10 cellular contexts compared by ENCODE assay signal in genomic region chr21:37208741-37209225, GRCh38. TPM values are rescaled to one million over a fixed set of nuclear protein-coding genes. Genes with fewer than 3 reads are reported as not detected.
DNase-seq lines count a peak whose midpoint lies in the region; ATAC-seq and TF ChIP-seq lines count a peak whose summit lies in the region.
"Had no signal": no experiment of that assay in that cellular context is flagged by ENCODE, and none has a peak within 500 bp of the region (broad histone marks: within the 10 kb centered on the region; RNA-seq: fewer than 3 reads in every experiment).

No MANE protein-coding gene starts in this region.

- DNase-seq in NCI-H2227 (lab: John Stamatoyannopoulos, UW; ENCODE audit: unreplicated experiment) = peak; percentile 17
- no peak for DNase-seq in NCI-H2227 treated with DMSO at 0.1 percent for 48 hours (lab: John Stamatoyannopoulos, UW)
- DNase-seq in stimulated activated naive B cell treated with anti-CD40 and anti-IgM and Interleukin-4, amounts not matched to agents 10 μg/mL and 1 μg/mL and 100 μg/mL, for 72 hours = peak; percentile 32
- no peak for DNase-seq in H7
- DNase-seq in NCI-H1694 treated with DMSO at 0.1 percent for 48 hours (lab: John Stamatoyannopoulos, UW) = no peak
- no peak for DNase-seq in sigmoid colon
- DNase-seq: activated naive CD4-positive, alpha-beta T cell treated with anti-CD3 and anti-CD28 coated beads, Interleukin-2, amount 50 U/mL, for 16 hours had no signal

- ATAC-seq in HG02981 (IDR thresholded peaks at IDR 0.05; ENCODE audit: unreplicated experiment) = peak; percentile 31
- ATAC-seq in stimulated activated naive B cell treated with anti-CD40 and anti-IgM and Interleukin-4, amounts not matched to agents 10 μg/mL and 1 μg/mL and 100 μg/mL, for 72 hours (replicated peaks) = peak; percentile 44 to 65

- H3K9me3 Mint-ChIP-seq in dendritic cell treated with granulocyte-macrophage colony-stimulating factor and Interleukin-4, amounts not matched to agents 40 ng/mL and 50 ng/mL, for 4 days = no peaks in the 10 kb centered on the region
- H3K9me3 Mint-ChIP-seq in stimulated activated naive B cell treated with anti-CD40 and anti-IgM and Interleukin-4, amounts not matched to agents 10 μg/mL and 1 μg/mL and 100 μg/mL, for 72 hours = peaks cover 0 to 2% of the 10 kb centered on the region in 2 donors

- intact Hi-C loops in dendritic cell treated with granulocyte-macrophage colony-stimulating factor and Interleukin-4, amounts not matched to agents 40 ng/mL and 50 ng/mL, for 4 days (cut with micrococcal nuclease) = loop anchor here (1.0 to 5.0 kb wide), 2 partner anchors 13 to 49 kb away; no protein-coding TSS in a partner anchor
- intact Hi-C loops in sigmoid colon (cut with DNase I) = no loop called here

- H3K36me3 Mint-ChIP-seq in dendritic cell treated with granulocyte-macrophage colony-stimulating factor and Interleukin-4, amounts not matched to agents 40 ng/mL and 50 ng/mL, for 4 days (ENCODE audit: low read depth) = no peaks in the 10 kb centered on the region
- peaks cover 0 to 22% of the 10 kb centered on the region in 2 donors for H3K36me3 Mint-ChIP-seq in stimulated activated naive B cell treated with anti-CD40 and anti-IgM and Interleukin-4, amounts not matched to agents 10 μg/mL and 1 μg/mL and 100 μg/mL, for 72 hours

- no peak for TF ChIP-seq EP300 in sigmoid colon (IDR thresholded peaks at IDR 0.05)

- 81 to 92% methylated on average over 15 of the region's 15 CpGs for WGBS in sigmoid colon, 2 donors

- H3K36me3 ChIP-seq in H7 (replicated peaks; ENCODE audit: control insufficient read depth, insufficient read depth, low read length) = no peaks in the 10 kb centered on the region
- no peaks in the 10 kb centered on the region for H3K36me3 ChIP-seq in sigmoid colon

- TF ChIP-seq POLR2A in sigmoid colon (IDR thresholded peaks at IDR 0.05) = no peak

- H3K4me1 Mint-ChIP-seq in dendritic cell treated with granulocyte-macrophage colony-stimulating factor and Interleukin-4, amounts not matched to agents 40 ng/mL and 50 ng/mL, for 4 days (ENCODE audit: low read depth) = peaks cover 42% of the 10 kb centered on the region
- H3K4me1 Mint-ChIP-seq in stimulated activated naive B cell treated with anti-CD40 and anti-IgM and Interleukin-4, amounts not matched to agents 10 μg/mL and 1 μg/mL and 100 μg/mL, for 72 hours = peaks cover 34 to 43% of the 10 kb centered on the region in 2 donors

- H3K4me3 ChIP-seq in H7 (ENCODE audit: insufficient read depth, low read depth, low read length) = no peak overlapping the region
- H3K4me3 ChIP-seq in sigmoid colon = no peak overlapping the region

- no peaks in the 10 kb centered on the region for H3K27me3 ChIP-seq in H7 (ENCODE audit: control insufficient read depth, insufficient read depth, low read length)
- no peaks in the 10 kb centered on the region for H3K27me3 ChIP-seq in sigmoid colon

- TF ChIP-seq CTCF in sigmoid colon (IDR thresholded peaks at IDR 0.05) = no peak

- H3K27ac ChIP-seq in sigmoid colon = no peak overlapping the region
- H3K27ac ChIP-seq: 22Rv1 had no signal

- peak overlapping the region; percentile 89 for H3K27ac Mint-ChIP-seq in dendritic cell treated with granulocyte-macrophage colony-stimulating factor and Interleukin-4, amounts not matched to agents 40 ng/mL and 50 ng/mL, for 4 days
- peak overlapping the region; percentile 97 for H3K27ac Mint-ChIP-seq in stimulated activated naive B cell treated with anti-CD40 and anti-IgM and Interleukin-4, amounts not matched to agents 10 μg/mL and 1 μg/mL and 100 μg/mL, for 72 hours

- H3K4me1 ChIP-seq in sigmoid colon = peaks cover 0 to 14% (median 5%) of the 10 kb centered on the region in 4 donors

- H3K4me3 Mint-ChIP-seq in dendritic cell treated with granulocyte-macrophage colony-stimulating factor and Interleukin-4, amounts not matched to agents 40 ng/mL and 50 ng/mL, for 4 days = peak overlapping the region; percentile 50
- peak overlapping the region; percentile 78 to 79 for H3K4me3 Mint-ChIP-seq in stimulated activated naive B cell treated with anti-CD40 and anti-IgM and Interleukin-4, amounts not matched to agents 10 μg/mL and 1 μg/mL and 100 μg/mL, for 72 hours

- no peaks in the 10 kb centered on the region for H3K9me3 ChIP-seq in sigmoid colon

- no peaks in the 10 kb centered on the region for H3K27me3 Mint-ChIP-seq in dendritic cell treated with granulocyte-macrophage colony-stimulating factor and Interleukin-4, amounts not matched to agents 40 ng/mL and 50 ng/mL, for 4 days
- H3K27me3 Mint-ChIP-seq in stimulated activated naive B cell treated with anti-CD40 and anti-IgM and Interleukin-4, amounts not matched to agents 10 μg/mL and 1 μg/mL and 100 μg/mL, for 72 hours = no peaks in the 10 kb centered on the region

RNA-seq across cellular contexts. Expression of gene VPS26C, which starts 58.4 kb away (rescaled TPM):
- 56.2 and 68.5 TPM in 2 replicates for total RNA-seq in H7 (2014; rRNA removed; shearing (Covaris generic))
- 10 to 100 TPM; 47.1 to 71.7 (median 55.8) TPM for total RNA-seq in sigmoid colon
- polyA plus RNA-seq in sigmoid colon = 10 to 100 TPM; 34.2 to 71.2 (median 39.0) TPM

Comparison
In these comparisons a context has a peak if more than half of its experiments do, and no peak if none do; other contexts are left out.
1. DNase-seq: peak in NCI-H2227 (single experiment) and stimulated activated naive B cell treated with anti-CD40 and anti-IgM and Interleukin-4, amounts not matched to agents 10 μg/mL and 1 μg/mL and 100 μg/mL, for 72 hours (single experiment); none in NCI-H2227 treated with DMSO at 0.1 percent for 48 hours (single experiment), H7 (single experiment), NCI-H1694 treated with DMSO at 0.1 percent for 48 hours (single experiment) and sigmoid colon (single experiment).